Comparison of ENCODE assay signal across 1 cellular context in genomic region chr1:88946845-88947244, GRCh38.
A peak's percentile ranks its signal among the peaks of the same experiment; 100 is the strongest.
TF ChIP-seq lines count a peak whose summit lies in the region.

No MANE protein-coding gene starts in this region.

TF ChIP-seq in K562, 482 proteins besides CTCF, POLR2A, EP300 and RAD21:
- TF ChIP-seq CBFA2T3 (IDR thresholded peaks at IDR 0.05) (peak; percentile 60), TCF3 (CRISPR knock-in tag; IDR thresholded peaks at IDR 0.05) (peak; percentile 40; the same call in 1 of the 2 replicates), POLR2AphosphoS2 (IDR thresholded peaks at IDR 0.05; ENCODE audit: low read length) (no peak)
TF ChIP-seq in K562: peak in this region for 2.
